Comparison of ENCODE assay signal across 12 cellular contexts in the genomic region with DNA sequence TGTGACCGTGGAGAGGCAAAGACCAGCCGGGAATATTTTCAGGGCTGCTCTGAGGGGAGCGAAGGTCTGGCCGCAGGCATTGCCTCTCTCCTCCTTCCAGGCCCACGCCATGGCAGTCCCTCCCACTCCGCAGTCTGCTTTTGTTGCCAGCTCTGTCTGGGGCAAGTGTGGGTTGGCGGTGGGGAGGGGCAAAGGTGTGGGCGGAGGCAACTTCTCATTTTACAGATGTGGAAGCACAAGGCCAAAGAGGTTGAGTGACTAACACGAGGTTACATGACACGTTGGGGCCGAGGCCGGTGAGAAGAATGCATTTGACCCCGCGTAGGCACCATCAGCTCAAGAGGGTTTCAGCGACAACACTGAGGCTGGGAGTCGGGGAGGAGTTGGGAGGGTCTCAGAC. TPM values are rescaled to one million over a fixed set of nuclear protein-coding genes. Genes with fewer than 3 reads are reported as not detected.
DNase-seq lines count a peak whose midpoint lies in the region; ATAC-seq and TF ChIP-seq lines count a peak whose summit lies in the region.
"Had no signal": no experiment of that assay in that cellular context is flagged by ENCODE, and none has a peak within 500 bp of the region (broad histone marks: within the 10 kb centered on the region; RNA-seq: fewer than 3 reads in every experiment).

No MANE protein-coding gene starts in this region.

- H3K27ac ChIP-seq in A673 (ENCODE audit: low read depth, low read length, poor library complexity, severe bottlenecking) = no peak overlapping the region

- POLR2A ChIA-PET in A673 (lab: Charles Lee; ENCODE audit: low non-redundant PET) = no interaction called here

- intact Hi-C loops in A673 (cut with micrococcal nuclease; ENCODE audit: unreplicated experiment) = no loop called here

- no TSS peak for BruUV-seq in A673 (replicated peaks; lab: Mats Ljungman, UMichigan)

- no peaks in the 10 kb centered on the region for H3K4me1 ChIP-seq in A673 (ENCODE audit: insufficient read depth, low read length, poor library complexity, severe bottlenecking)

- H3K36me3 ChIP-seq in A673 (ENCODE audit: insufficient read depth, low read length, poor library complexity, severe bottlenecking) = no peaks in the 10 kb centered on the region

- DNase-seq in HK-2 (ENCODE audit: unreplicated experiment) = peak; percentile 75
- peak; percentile 73 for DNase-seq in NCI-H2196 treated with DMSO at 0.1 percent for 48 hours (lab: John Stamatoyannopoulos, UW; ENCODE audit: unreplicated experiment)
- DNase-seq in foreskin fibroblast = peak; percentile 46 to 59
- peak; percentile 63 for DNase-seq in retinal pigment epithelial cell (ENCODE audit: low read depth)
- no peak for DNase-seq in activated effector memory CD4-positive, alpha-beta T cell treated with Interleukin-2 at 50 U/mL for 16 hours
- DNase-seq in A673 (ENCODE audit: low spot score) = no peak
- DNase-seq: activated naive CD4-positive, alpha-beta T cell treated with anti-CD3 and anti-CD28 coated beads, Interleukin-2, amount 10 ng/mL, durations not matched to agents 7 days and 5 days; naive B cell; NCI-H526 treated with DMSO at 0.1 percent for 48 hours; T1000 had no signal

- no peaks in the 10 kb centered on the region for H3K9me3 ChIP-seq in A673 (ENCODE audit: low read depth, low read length, poor library complexity, severe bottlenecking)

- CTCF ChIA-PET in A673 (lab: Charles Lee) = interaction anchor here (0.6 kb wide), 1 partner anchor 523 kb away, joined by 4 read pairs; no protein-coding TSS in a partner anchor

- H3K4me3 ChIP-seq in foreskin fibroblast (ENCODE audit: low read depth in 1 of 2, low read length in 2 of 2) (no peak overlapping the region), retinal pigment epithelial cell (ENCODE audit: low read length) (no peak overlapping the region), A673 (ENCODE audit: low read depth, low read length, poor library complexity, severe bottlenecking) (no peak overlapping the region)

- H3K27me3 ChIP-seq in A673 (replicated peaks; ENCODE audit: insufficient read depth, low read depth, low read length, poor library complexity) = no peaks in the 10 kb centered on the region

- no peak for TF ChIP-seq CTCF in foreskin fibroblast (IDR thresholded peaks at IDR 0.05; ENCODE audit: low read depth, low read length)
- no peak for TF ChIP-seq CTCF in retinal pigment epithelial cell (conservative IDR thresholded peaks at IDR 0.05; ENCODE audit: low read depth, low read length)
- no peak for TF ChIP-seq CTCF in A673 (conservative IDR thresholded peaks at IDR 0.05; ENCODE audit: low read depth, low read length)

- ATAC-seq in HG03135 (IDR thresholded peaks at IDR 0.05; ENCODE audit: unreplicated experiment) (no peak), GM18519 (IDR thresholded peaks at IDR 0.05; ENCODE audit: low FRiP score, unreplicated experiment) (no peak)

RNA-seq across cellular contexts. Expression of a gene that starts 6.1 kb away (rescaled TPM):
- 0.11 TPM in 1 of 2 replicates, not detected in the other for total RNA-seq in A673 (2021)

RNA-seq across cellular contexts. Expression of a gene that starts 40.7 kb away (rescaled TPM):
- not detected in 2 replicates for total RNA-seq in A673 (2021)

RNA-seq across cellular contexts. Expression of a gene that starts 51.8 kb away (rescaled TPM):
- total RNA-seq in A673 (2021) = not detected in 2 replicates

Comparison
In these comparisons a context has a peak if more than half of its experiments do, and no peak if none do; other contexts are left out.
1. DNase-seq: peak in HK-2 (single experiment), NCI-H2196 treated with DMSO at 0.1 percent for 48 hours (single experiment), foreskin fibroblast (2 of 2) and retinal pigment epithelial cell (single experiment); none in activated effector memory CD4-positive, alpha-beta T cell treated with Interleukin-2 at 50 U/mL for 16 hours (single experiment) and A673 (single experiment).